ENCODE assay signal across 8 cellular contexts in the genomic region with DNA sequence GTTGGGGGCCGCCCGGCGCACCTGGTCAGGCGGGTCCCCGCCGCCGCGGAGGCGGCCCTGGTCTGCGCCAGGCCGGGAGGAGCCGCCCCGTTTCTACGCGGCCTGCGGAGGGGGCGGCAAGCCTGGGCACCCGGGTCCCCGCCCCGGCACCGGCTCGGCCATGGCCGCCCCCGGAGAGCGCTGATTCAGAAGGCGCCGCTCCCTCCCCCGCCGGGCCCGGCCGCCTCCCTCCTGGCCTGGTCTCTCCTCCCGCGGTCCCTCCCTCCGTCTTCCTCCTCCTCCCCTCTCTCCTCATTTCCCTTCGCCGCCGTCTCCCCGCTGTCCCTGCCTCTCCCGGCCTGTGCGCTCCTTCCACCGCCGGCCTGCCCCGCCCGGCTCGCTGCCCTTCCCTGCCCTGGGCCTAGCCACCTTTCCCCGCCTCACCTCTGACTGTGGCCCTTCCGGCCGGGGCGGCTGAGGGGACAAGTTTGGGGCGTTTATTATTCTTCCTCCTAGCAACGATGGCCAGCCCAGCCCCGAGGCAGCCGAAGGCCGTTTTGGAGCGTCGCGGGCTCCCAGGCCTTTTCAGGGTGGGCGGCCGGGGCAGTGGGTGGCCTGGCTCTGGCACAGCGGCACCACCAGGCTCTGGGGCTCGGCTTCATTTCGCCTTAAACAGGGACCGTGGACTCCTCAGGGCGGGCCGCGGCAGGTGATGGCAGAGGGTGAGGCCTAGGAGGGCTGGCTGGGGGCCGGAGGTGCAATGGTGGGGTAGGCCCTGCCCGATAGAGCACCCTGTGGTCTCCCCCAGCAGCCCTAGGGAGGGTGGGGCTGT. TPM values are rescaled to one million over a fixed set of nuclear protein-coding genes. Genes with fewer than 3 reads are reported as not detected.
DNase-seq lines count a peak whose midpoint lies in the region; ATAC-seq, FAIRE-seq and TF ChIP-seq lines count a peak whose summit lies in the region.

No MANE protein-coding gene starts in this region.

- H3K9me3 ChIP-seq in HAP-1 = no peaks in the 10 kb centered on the region
- H3K9me3 ChIP-seq in kidney (ENCODE audit: control insufficient read depth in 1 of 2, low read length in 2 of 2) = no peaks in the 10 kb centered on the region
- H3K9me3 ChIP-seq in spleen = no peaks in the 10 kb centered on the region

- WGBS in spleen, 5 donors = 12 to 16% (median 15%) methylated on average over 45 to 68 of the region's 68 CpGs

- in situ Hi-C loops in ACHN (cut with HindIII; ENCODE audit: low pct_ligation_motif_present, low pct_unique_long_range_greater_than_20kb, low sequenced_read_pairs) = no loop called here
- in situ Hi-C loops in HAP-1 (cut with MboI; ENCODE audit: low sequenced_read_pairs) = no loop called here

- peak overlapping the region; percentile 60 to 63 for H3K27ac ChIP-seq in kidney (ENCODE audit: low read depth in 2 of 2, low read length in 2 of 2)
- peak overlapping the region in 4 of 8 donors; percentile 31 to 55 (median 53) for H3K27ac ChIP-seq in spleen

- ATAC-seq in SK-N-SH treated with all-trans-retinoic acid at 6 μM for 48 hours (peak; percentile 86), GM18907 (IDR thresholded peaks at IDR 0.05; ENCODE audit: unreplicated experiment) (no peak), GM18498 (IDR thresholded peaks at IDR 0.05; ENCODE audit: unreplicated experiment) (no peak)

- no peaks in the 10 kb centered on the region for H3K36me3 ChIP-seq in HAP-1 (replicated peaks)
- H3K36me3 ChIP-seq in bronchial epithelial cell (ENCODE audit: control insufficient read depth, insufficient read depth, low read length) = peaks cover 16% of the 10 kb centered on the region
- H3K36me3 ChIP-seq in kidney (ENCODE audit: control insufficient read depth in 1 of 2, insufficient read depth in 2 of 2, low read length in 2 of 2) = peaks cover 0 to 4% of the 10 kb centered on the region in 2 donors
- no peaks in the 10 kb centered on the region for H3K36me3 ChIP-seq in spleen

- intact Hi-C loops in kidney (cut with DNase I) = no loop called here
- intact Hi-C loops in spleen (cut with DNase I; ENCODE audit: low total_unique reads) = no loop called here

- FAIRE-seq in bronchial epithelial cell (lab: Jason Lieb, UNC) = no peak
- no peak for FAIRE-seq in kidney (lab: Jason Lieb, UNC)

- H3K4me3 ChIP-seq in HAP-1 (peak overlapping the region; percentile 71), bronchial epithelial cell (ENCODE audit: low read depth, low read length) (peak overlapping the region; percentile 89), kidney (ENCODE audit: low read length in 2 of 2) (peak overlapping the region; percentile 47 to 62), spleen (peak overlapping the region; percentile 32 to 81 (median 51))

- H3K9ac ChIP-seq in kidney (ENCODE audit: low read length in 2 of 2) = peak overlapping the region; percentile 33 to 67

- DNase-seq in ACHN = peak; percentile 66
- peak; percentile 31 to 78 for DNase-seq in HAP-1 (ENCODE audit: low spot score in 2 of 2)
- peak; percentile 64 for DNase-seq in bronchial epithelial cell (ENCODE audit: low read depth)
- peak; percentile 91 for DNase-seq in kidney
- peak; percentile 77 for DNase-seq in spleen

- H3K27me3 ChIP-seq in HAP-1 (ENCODE audit: low read depth) = no peaks in the 10 kb centered on the region
- no peaks in the 10 kb centered on the region for H3K27me3 ChIP-seq in bronchial epithelial cell (ENCODE audit: control insufficient read depth, insufficient read depth, low read length)
- H3K27me3 ChIP-seq in spleen (replicated peaks in 1 of 7) = peaks cover 3 to 77% (median 32%) of the 10 kb centered on the region in 7 donors

- TF ChIP-seq POLR2A in spleen (IDR thresholded peaks at IDR 0.05) = no peak

- TF ChIP-seq CTCF in bronchial epithelial cell (IDR thresholded peaks at IDR 0.05; ENCODE audit: insufficient read depth, low read length, severe bottlenecking) (no peak), kidney (IDR thresholded peaks at IDR 0.05; ENCODE audit: borderline replicate concordance, extremely low read depth, insufficient read depth) (no peak), spleen (IDR thresholded peaks at IDR 0.05 in 8 of 11, conservative IDR thresholded peaks at IDR 0.05 in 3 of 11) (no peak)

- H3K4me1 ChIP-seq in HAP-1 (peaks cover 10% of the 10 kb centered on the region; the same call in 1 of the 2 replicates), kidney (ENCODE audit: control insufficient read depth in 1 of 2, insufficient read depth in 1 of 2, low read depth in 1 of 2, low read length in 2 of 2) (peaks cover 4 to 18% of the 10 kb centered on the region in 2 donors), spleen (peaks cover 8 to 33% (median 22%) of the 10 kb centered on the region in 6 donors)

TF ChIP-seq in SK-N-SH treated with all-trans-retinoic acid at 6 μM for 48 hours, 23 proteins besides CTCF, POLR2A, EP300 and RAD21:
- TF ChIP-seq TOX (CRISPR knock-in tag; IDR thresholded peaks at IDR 0.05; ENCODE audit: borderline replicate concordance) (no peak), ISL1 (CRISPR knock-in tag; IDR thresholded peaks at IDR 0.05) (no peak), GLIS3 (CRISPR knock-in tag; IDR thresholded peaks at IDR 0.05) (no peak), CSDC2 (CRISPR knock-in tag; IDR thresholded peaks at IDR 0.05) (no peak), ESRRG (CRISPR knock-in tag; IDR thresholded peaks at IDR 0.05) (no peak), ARNTL (CRISPR knock-in tag; IDR thresholded peaks at IDR 0.05; ENCODE audit: borderline replicate concordance, low read depth) (no peak), ZFP30 (CRISPR knock-in tag; IDR thresholded peaks at IDR 0.05) (no peak), ZNF565 (CRISPR knock-in tag; conservative IDR thresholded peaks at IDR 0.05; ENCODE audit: low read depth) (no peak), TCF4 (CRISPR knock-in tag; IDR thresholded peaks at IDR 0.05; ENCODE audit: borderline replicate concordance) (no peak), ZNF8 (CRISPR knock-in tag; IDR thresholded peaks at IDR 0.05) (no peak), ZNF70 (CRISPR knock-in tag; IDR thresholded peaks at IDR 0.05) (no peak), RARB (CRISPR knock-in tag; IDR thresholded peaks at IDR 0.05) (no peak)
- TF ChIP-seq, protein P1, sequence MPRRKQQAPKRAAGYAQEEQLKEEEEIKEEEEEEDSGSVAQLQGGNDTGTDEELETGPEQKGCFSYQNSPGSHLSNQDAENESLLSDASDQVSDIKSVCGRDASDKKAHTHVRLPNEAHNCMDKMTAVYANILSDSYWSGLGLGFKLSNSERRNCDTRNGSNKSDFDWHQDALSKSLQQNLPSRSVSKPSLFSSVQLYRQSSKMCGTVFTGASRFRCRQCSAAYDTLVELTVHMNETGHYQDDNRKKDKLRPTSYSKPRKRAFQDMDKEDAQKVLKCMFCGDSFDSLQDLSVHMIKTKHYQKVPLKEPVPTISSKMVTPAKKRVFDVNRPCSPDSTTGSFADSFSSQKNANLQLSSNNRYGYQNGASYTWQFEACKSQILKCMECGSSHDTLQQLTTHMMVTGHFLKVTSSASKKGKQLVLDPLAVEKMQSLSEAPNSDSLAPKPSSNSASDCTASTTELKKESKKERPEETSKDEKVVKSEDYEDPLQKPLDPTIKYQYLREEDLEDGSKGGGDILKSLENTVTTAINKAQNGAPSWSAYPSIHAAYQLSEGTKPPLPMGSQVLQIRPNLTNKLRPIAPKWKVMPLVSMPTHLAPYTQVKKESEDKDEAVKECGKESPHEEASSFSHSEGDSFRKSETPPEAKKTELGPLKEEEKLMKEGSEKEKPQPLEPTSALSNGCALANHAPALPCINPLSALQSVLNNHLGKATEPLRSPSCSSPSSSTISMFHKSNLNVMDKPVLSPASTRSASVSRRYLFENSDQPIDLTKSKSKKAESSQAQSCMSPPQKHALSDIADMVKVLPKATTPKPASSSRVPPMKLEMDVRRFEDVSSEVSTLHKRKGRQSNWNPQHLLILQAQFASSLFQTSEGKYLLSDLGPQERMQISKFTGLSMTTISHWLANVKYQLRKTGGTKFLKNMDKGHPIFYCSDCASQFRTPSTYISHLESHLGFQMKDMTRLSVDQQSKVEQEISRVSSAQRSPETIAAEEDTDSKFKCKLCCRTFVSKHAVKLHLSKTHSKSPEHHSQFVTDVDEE (CRISPR knock-in tag; IDR thresholded peaks at IDR 0.05) = no peak

RNA-seq across cellular contexts. Expression of a gene that starts 0.8 kb away (rescaled TPM):
- total RNA-seq in bronchial epithelial cell = 29.0 and 41.5 TPM in 2 replicates
- 42.4 TPM for total RNA-seq in kidney
- polyA plus RNA-seq in kidney (ENCODE audit: insufficient read depth, low read depth, low replicate concordance) = 8.1 TPM
- total RNA-seq in spleen = 10 to 100 TPM in 1 of 7 donors, 1 to 10 TPM in 6; 5.2 to 12.6 (median 5.9) TPM
- polyA plus RNA-seq in spleen = 1 to 10 TPM in 1 of 3 donors, under 1 TPM in 2; 0.58 to 3.8 (median 0.72) TPM

RNA-seq across cellular contexts. Expression of a gene that starts 58.8 kb away (rescaled TPM):
- total RNA-seq in bronchial epithelial cell = not detected in 2 replicates
- 3.2 TPM for total RNA-seq in kidney
- not detected for polyA plus RNA-seq in kidney (ENCODE audit: insufficient read depth, low read depth, low replicate concordance)
- total RNA-seq in spleen = 10 to 100 TPM in 6 of 7 donors, 1 to 10 TPM in 1; 5.4 to 30.2 (median 13.9) TPM
- 10 to 100 TPM; 25.8 to 31.3 (median 29.8) TPM for polyA plus RNA-seq in spleen
